Comparison of ENCODE assay signal across 36 cellular contexts in the genomic region with DNA sequence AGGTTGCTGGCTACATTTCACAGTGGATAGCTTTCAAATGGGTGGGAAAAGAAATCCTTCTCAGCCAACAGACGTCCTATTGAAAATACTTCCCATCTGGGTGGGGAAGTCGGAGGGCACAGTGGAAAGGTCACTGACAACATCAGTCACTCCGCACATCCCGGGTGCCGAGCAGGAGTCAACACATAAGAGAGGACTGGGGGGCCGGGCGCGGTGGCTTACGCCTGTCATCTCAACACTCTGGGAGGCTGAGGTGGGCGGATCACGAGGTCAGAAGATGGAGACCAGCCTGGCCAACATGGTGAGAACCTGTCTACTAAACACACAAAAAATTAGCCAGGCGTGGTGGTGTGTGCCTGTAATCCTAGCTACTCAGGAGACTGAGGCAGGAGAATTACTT.
"Had no signal": no experiment of that assay in that cellular context is flagged by ENCODE, and none has a peak within 500 bp of the region (broad histone marks: within the 10 kb centered on the region; RNA-seq: fewer than 3 reads in every experiment).

No MANE protein-coding gene starts in this region.

- H3K4me1 ChIP-seq: ascending aorta had no signal

- H3K9me3 ChIP-seq: ascending aorta had no signal

- H3K27ac Mint-ChIP-seq: activated CD4-positive, alpha-beta memory T cell treated with anti-CD3 and anti-CD28 coated beads, Interleukin-2, amount 10 ng/mL, durations not matched to agents 7 days and 5 days; activated CD4-positive, alpha-beta T cell treated with anti-CD3 and anti-CD28 coated beads for 36 hours; activated CD4-positive, alpha-beta T cell treated with anti-CD3 and anti-CD28 coated beads, Interleukin-2, amount 10 ng/mL, durations not matched to agents 7 days and 5 days; activated CD8-positive, alpha-beta memory T cell treated with anti-CD3 and anti-CD28 coated beads, Interleukin-2, amount 10 ng/mL, durations not matched to agents 7 days and 5 days; activated CD8-positive, alpha-beta T cell treated with anti-CD3 and anti-CD28 coated beads, Interleukin-2, amount 10 ng/mL, durations not matched to agents 7 days and 5 days; activated naive CD4-positive, alpha-beta T cell treated with anti-CD3 and anti-CD28 coated beads, Interleukin-2, amount 10 ng/mL, durations not matched to agents 7 days and 5 days; activated naive CD4-positive, alpha-beta T cell treated with anti-CD3 and anti-CD28 coated beads, Interleukin-2, amount 50 U/mL, for 24 hours; activated naive CD8-positive, alpha-beta T cell; activated naive CD8-positive, alpha-beta T cell treated with anti-CD3 and anti-CD28 coated beads, Interleukin-2, amount 10 ng/mL, durations not matched to agents 7 days and 5 days; activated naive CD8-positive, alpha-beta T cell treated with anti-CD3 and anti-CD28 coated beads, Interleukin-2, amount 50 U/mL, for 24 hours; activated T-cell treated with anti-CD3 and anti-CD28 coated beads, Interleukin-2, amount 50 U/mL, for 24 hours; activated T-helper 2 cell treated with anti-CD3 and anti-CD28 coated beads, Interferon-gamma antibody, Interleukin-2, Interleukin-4, amounts not matched to agents 10 μg/mL and 5 μg/mL and 100 μg/mL, durations not matched to agents 14 hours and 24 hours and 36 hours; T-helper 1 cell treated with Interleukin-12 subunit alpha and Interleukin-12 subunit beta and Interleukin-4 antibody, amounts not matched to agents 30 μg/mL and 1 μg/mL, for 36 hours; T-helper 2 cell treated with Interferon-gamma antibody and Interleukin-4, amounts not matched to agents 5 μg/mL and 100 μg/mL, for 36 hours; WTC11 had no signal

- H3K36me3 ChIP-seq: ascending aorta, cardiac muscle cell, WERI-Rb-1 had no signal

- H3K27me3 Mint-ChIP-seq: activated CD4-positive, alpha-beta memory T cell treated with anti-CD3 and anti-CD28 coated beads, Interleukin-2, amount 10 ng/mL, durations not matched to agents 7 days and 5 days; activated CD4-positive, alpha-beta T cell treated with anti-CD3 and anti-CD28 coated beads, Interleukin-2, amount 10 ng/mL, durations not matched to agents 7 days and 5 days; activated CD8-positive, alpha-beta memory T cell treated with anti-CD3 and anti-CD28 coated beads, Interleukin-2, amount 10 ng/mL, durations not matched to agents 7 days and 5 days; activated naive CD8-positive, alpha-beta T cell; activated naive CD8-positive, alpha-beta T cell treated with anti-CD3 and anti-CD28 coated beads, Interleukin-2, amount 50 U/mL, for 24 hours had no signal

- DNase-seq: activated CD4-positive, alpha-beta memory T cell treated with anti-CD3 and anti-CD28 coated beads, Interleukin-2, amount 10 ng/mL, durations not matched to agents 7 days and 5 days; activated CD4-positive, alpha-beta T cell treated with anti-CD3 and anti-CD28 coated beads for 1 hour; activated CD4-positive, alpha-beta T cell treated with anti-CD3 and anti-CD28 coated beads for 36 hours; activated CD4-positive, alpha-beta T cell treated with anti-CD3 and anti-CD28 coated beads for 48 hours; activated CD4-positive, alpha-beta T cell treated with anti-CD3 and anti-CD28 coated beads, Interleukin-2, amount 10 ng/mL, durations not matched to agents 7 days and 5 days; activated CD4-positive, alpha-beta T cell treated with anti-CD3 and anti-CD28 coated beads, Interleukin-2, amount 50 U/mL, for 48 hours; activated CD4-positive, CD25-positive, alpha-beta regulatory T cell; activated CD8-positive, alpha-beta memory T cell treated with anti-CD3 and anti-CD28 coated beads for 24 hours; activated CD8-positive, alpha-beta memory T cell treated with anti-CD3 and anti-CD28 coated beads, Interleukin-2, amount 10 ng/mL, durations not matched to agents 7 days and 5 days; activated CD8-positive, alpha-beta memory T cell treated with anti-CD3 and anti-CD28 coated beads, Interleukin-2, amount 50 U/mL, for 48 hours; activated CD8-positive, alpha-beta T cell treated with anti-CD3 and anti-CD28 coated beads, Interleukin-2, amount 10 ng/mL, durations not matched to agents 7 days and 5 days; activated effector memory CD4-positive, alpha-beta T cell treated with Interleukin-2 at 50 U/mL for 16 hours; activated gamma-delta T cell; activated naive CD4-positive, alpha-beta T cell treated with anti-CD3 and anti-CD28 coated beads, Interleukin-2, amount 10 ng/mL, durations not matched to agents 7 days and 5 days; activated naive CD4-positive, alpha-beta T cell treated with Interleukin-2 at 50 U/mL for 16 hours; activated naive CD8-positive, alpha-beta T cell treated with anti-CD3 and anti-CD28 coated beads, Interleukin-2, amount 10 ng/mL, durations not matched to agents 7 days and 5 days; activated naive CD8-positive, alpha-beta T cell treated with anti-CD3 and anti-CD28 coated beads, Interleukin-2, amount 50 U/mL, for 24 hours; activated T-cell treated with anti-CD3 and anti-CD28 coated beads, Interleukin-2, amount 50 U/mL, for 24 hours; activated T-cell treated with anti-CD3 and anti-CD28 coated beads, Interleukin-2, amount 50 U/mL, for 48 hours; amygdala; anterior cingulate cortex; central memory CD4-positive, alpha-beta T cell; T-helper 1 cell; T-helper 2 cell; T-helper 9 cell; WERI-Rb-1 had no signal

- H3K9me3 Mint-ChIP-seq: activated CD4-positive, alpha-beta memory T cell treated with anti-CD3 and anti-CD28 coated beads, Interleukin-2, amount 10 ng/mL, durations not matched to agents 7 days and 5 days; activated CD4-positive, alpha-beta T cell treated with anti-CD3 and anti-CD28 coated beads, Interleukin-2, amount 10 ng/mL, durations not matched to agents 7 days and 5 days; activated naive CD4-positive, alpha-beta T cell treated with anti-CD3 and anti-CD28 coated beads, Interleukin-2, amount 10 ng/mL, durations not matched to agents 7 days and 5 days; activated naive CD4-positive, alpha-beta T cell treated with anti-CD3 and anti-CD28 coated beads, Interleukin-2, amount 50 U/mL, for 24 hours; activated naive CD8-positive, alpha-beta T cell treated with anti-CD3 and anti-CD28 coated beads, Interleukin-2, amount 10 ng/mL, durations not matched to agents 7 days and 5 days; activated naive CD8-positive, alpha-beta T cell treated with anti-CD3 and anti-CD28 coated beads, Interleukin-2, amount 50 U/mL, for 24 hours; activated T-cell treated with anti-CD3 and anti-CD28 coated beads, Interleukin-2, amount 50 U/mL, for 24 hours; activated T-helper 2 cell treated with anti-CD3 and anti-CD28 coated beads, Interferon-gamma antibody, Interleukin-2, Interleukin-4, amounts not matched to agents 10 μg/mL and 5 μg/mL and 100 μg/mL, durations not matched to agents 14 hours and 24 hours and 36 hours; T-helper 1 cell treated with Interleukin-12 subunit alpha and Interleukin-12 subunit beta and Interleukin-4 antibody, amounts not matched to agents 30 μg/mL and 1 μg/mL, for 36 hours; T-helper 2 cell treated with Interferon-gamma antibody and Interleukin-4, amounts not matched to agents 5 μg/mL and 100 μg/mL, for 36 hours; WTC11 had no signal

- H3K4me3 Mint-ChIP-seq: activated CD4-positive, alpha-beta memory T cell treated with anti-CD3 and anti-CD28 coated beads, Interleukin-2, amount 10 ng/mL, durations not matched to agents 7 days and 5 days; activated CD4-positive, alpha-beta T cell treated with anti-CD3 and anti-CD28 coated beads for 36 hours; activated CD4-positive, alpha-beta T cell treated with anti-CD3 and anti-CD28 coated beads, Interleukin-2, amount 10 ng/mL, durations not matched to agents 7 days and 5 days; activated CD8-positive, alpha-beta memory T cell treated with anti-CD3 and anti-CD28 coated beads, Interleukin-2, amount 10 ng/mL, durations not matched to agents 7 days and 5 days; activated CD8-positive, alpha-beta T cell treated with anti-CD3 and anti-CD28 coated beads, Interleukin-2, amount 10 ng/mL, durations not matched to agents 7 days and 5 days; activated naive CD4-positive, alpha-beta T cell treated with anti-CD3 and anti-CD28 coated beads, Interleukin-2, amount 10 ng/mL, durations not matched to agents 7 days and 5 days; activated naive CD4-positive, alpha-beta T cell treated with anti-CD3 and anti-CD28 coated beads, Interleukin-2, amount 50 U/mL, for 24 hours; activated naive CD8-positive, alpha-beta T cell; activated naive CD8-positive, alpha-beta T cell treated with anti-CD3 and anti-CD28 coated beads, Interleukin-2, amount 10 ng/mL, durations not matched to agents 7 days and 5 days; activated naive CD8-positive, alpha-beta T cell treated with anti-CD3 and anti-CD28 coated beads, Interleukin-2, amount 50 U/mL, for 24 hours; activated T-cell treated with anti-CD3 and anti-CD28 coated beads, Interleukin-2, amount 50 U/mL, for 24 hours; brain; T-helper 1 cell treated with Interleukin-12 subunit alpha and Interleukin-12 subunit beta and Interleukin-4 antibody, amounts not matched to agents 30 μg/mL and 1 μg/mL, for 36 hours; T-helper 2 cell treated with Interferon-gamma antibody and Interleukin-4, amounts not matched to agents 5 μg/mL and 100 μg/mL, for 36 hours; WTC11 had no signal

- ATAC-seq: activated CD4-positive, alpha-beta T cell treated with anti-CD3 and anti-CD28 coated beads for 36 hours; activated CD4-positive, CD25-positive, alpha-beta regulatory T cell treated with anti-CD3 and anti-CD28 coated beads, Interleukin-2, amount 50 U/mL, for 24 hours; activated CD8-positive, alpha-beta memory T cell treated with anti-CD3 and anti-CD28 coated beads, Interleukin-2, amount 10 ng/mL, durations not matched to agents 7 days and 5 days; activated CD8-positive, alpha-beta T cell treated with anti-CD3 and anti-CD28 coated beads, Interleukin-2, amount 10 ng/mL, durations not matched to agents 7 days and 5 days; activated naive CD8-positive, alpha-beta T cell treated with anti-CD3 and anti-CD28 coated beads, Interleukin-2, amount 50 U/mL, for 24 hours; WTC11 had no signal

- H3K4me3 ChIP-seq: ascending aorta, cardiac muscle cell had no signal

- H3K36me3 Mint-ChIP-seq: activated CD8-positive, alpha-beta memory T cell treated with anti-CD3 and anti-CD28 coated beads, Interleukin-2, amount 10 ng/mL, durations not matched to agents 7 days and 5 days; activated naive CD4-positive, alpha-beta T cell treated with anti-CD3 and anti-CD28 coated beads, Interleukin-2, amount 10 ng/mL, durations not matched to agents 7 days and 5 days; activated naive CD4-positive, alpha-beta T cell treated with anti-CD3 and anti-CD28 coated beads, Interleukin-2, amount 50 U/mL, for 24 hours; activated naive CD8-positive, alpha-beta T cell; activated naive CD8-positive, alpha-beta T cell treated with anti-CD3 and anti-CD28 coated beads, Interleukin-2, amount 10 ng/mL, durations not matched to agents 7 days and 5 days; brain; WTC11 had no signal

- H3K27me3 ChIP-seq: ascending aorta, cardiac muscle cell had no signal

- H3K4me1 Mint-ChIP-seq: activated CD4-positive, alpha-beta memory T cell treated with anti-CD3 and anti-CD28 coated beads, Interleukin-2, amount 10 ng/mL, durations not matched to agents 7 days and 5 days; activated CD4-positive, alpha-beta T cell treated with anti-CD3 and anti-CD28 coated beads for 36 hours; activated CD4-positive, alpha-beta T cell treated with anti-CD3 and anti-CD28 coated beads, Interleukin-2, amount 10 ng/mL, durations not matched to agents 7 days and 5 days; activated CD8-positive, alpha-beta memory T cell treated with anti-CD3 and anti-CD28 coated beads, Interleukin-2, amount 10 ng/mL, durations not matched to agents 7 days and 5 days; activated naive CD4-positive, alpha-beta T cell treated with anti-CD3 and anti-CD28 coated beads, Interleukin-2, amount 10 ng/mL, durations not matched to agents 7 days and 5 days; activated naive CD4-positive, alpha-beta T cell treated with anti-CD3 and anti-CD28 coated beads, Interleukin-2, amount 50 U/mL, for 24 hours; activated naive CD8-positive, alpha-beta T cell treated with anti-CD3 and anti-CD28 coated beads, Interleukin-2, amount 10 ng/mL, durations not matched to agents 7 days and 5 days; activated naive CD8-positive, alpha-beta T cell treated with anti-CD3 and anti-CD28 coated beads, Interleukin-2, amount 50 U/mL, for 24 hours had no signal

- H3K27ac ChIP-seq: ascending aorta, cardiac muscle cell, WERI-Rb-1 had no signal
